ENCODE assay signal across 14 cellular contexts in the genomic region with DNA sequence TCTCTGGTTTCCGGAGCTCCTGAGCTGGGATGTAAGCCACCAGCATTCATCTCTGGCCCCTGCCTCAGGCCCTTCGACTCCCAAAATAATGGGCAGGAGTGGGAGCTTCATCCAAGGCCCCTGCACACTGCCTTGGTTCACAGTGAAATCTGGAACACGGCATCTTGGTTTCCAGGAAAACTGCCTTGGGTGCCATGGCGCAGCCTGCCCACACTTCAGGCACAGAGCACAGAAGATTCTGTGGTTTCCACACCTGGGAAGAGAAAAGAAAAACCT. TPM values are rescaled to one million over a fixed set of nuclear protein-coding genes. Genes with fewer than 3 reads are reported as not detected.
A peak's percentile ranks its signal among the peaks of the same experiment; 100 is the strongest.
DNase-seq lines count a peak whose midpoint lies in the region; ATAC-seq and TF ChIP-seq lines count a peak whose summit lies in the region.
"Had no signal": no experiment of that assay in that cellular context is flagged by ENCODE, and none has a peak within 500 bp of the region (broad histone marks: within the 10 kb centered on the region; RNA-seq: fewer than 3 reads in every experiment).

No MANE protein-coding gene starts in this region.

- CTCF ChIA-PET in activated CD8-positive, alpha-beta T cell treated with anti-CD3 and anti-CD28 coated beads, Interleukin-2, amount 10 ng/mL, durations not matched to agents 7 days and 5 days (lab: Charles Lee), result no interaction called here

- TF ChIP-seq POLR2A in spleen (IDR thresholded peaks at IDR 0.05), result no peak

- intact Hi-C loops in Right ventricle myocardium superior (cut with DNase I) (no loop called here), left ventricle myocardium inferior (cut with micrococcal nuclease) (no loop called here), spleen (cut with DNase I; ENCODE audit: low total_unique reads) (no loop called here)
- intact Hi-C loops in activated T-helper 2 cell treated with anti-CD3 and anti-CD28 coated beads, Interferon-gamma antibody, Interleukin-2, Interleukin-4, amounts not matched to agents 10 μg/mL and 5 μg/mL and 100 μg/mL, durations not matched to agents 14 hours and 24 hours and 36 hours (cut with micrococcal nuclease), result no loop called here

- H3K27ac ChIP-seq in left ventricle myocardium inferior (replicated peaks) (no peak overlapping the region), spleen (no peak overlapping the region)

- TF ChIP-seq CTCF in left ventricle myocardium inferior (IDR thresholded peaks at IDR 0.05; ENCODE audit: borderline replicate concordance) (no peak), mesothelial cell of epicardium (IDR thresholded peaks at IDR 0.05; ENCODE audit: unreplicated experiment) (no peak), spleen (IDR thresholded peaks at IDR 0.05 in 8 of 11, conservative IDR thresholded peaks at IDR 0.05 in 3 of 11) (no peak)

- peaks cover 4% of the 10 kb centered on the region for H3K9me3 Mint-ChIP-seq in mesothelial cell of epicardium
- no peaks in the 10 kb centered on the region for H3K9me3 Mint-ChIP-seq in activated CD8-positive, alpha-beta T cell treated with anti-CD3 and anti-CD28 coated beads, Interleukin-2, amount 10 ng/mL, durations not matched to agents 7 days and 5 days (ENCODE audit: insufficient read depth)
- H3K9me3 Mint-ChIP-seq in activated T-helper 2 cell treated with anti-CD3 and anti-CD28 coated beads, Interferon-gamma antibody, Interleukin-2, Interleukin-4, amounts not matched to agents 10 μg/mL and 5 μg/mL and 100 μg/mL, durations not matched to agents 14 hours and 24 hours and 36 hours, result no peaks in the 10 kb centered on the region

- ATAC-seq in Right ventricle myocardium superior (ENCODE audit: poor library complexity) (no peak), T-helper 17 cell (no peak)
- no peak for ATAC-seq in activated CD8-positive, alpha-beta T cell treated with anti-CD3 and anti-CD28 coated beads, Interleukin-2, amount 10 ng/mL, durations not matched to agents 7 days and 5 days

- H3K4me1 ChIP-seq in left ventricle myocardium inferior (peaks cover 20% of the 10 kb centered on the region), spleen (peaks cover 0 to 4% (median 0%) of the 10 kb centered on the region in 6 donors)
- H3K4me1 ChIP-seq: HAP-1 had no signal

- H3K27ac Mint-ChIP-seq in T-helper 17 cell (no peak overlapping the region), mesothelial cell of epicardium (peak overlapping the region; percentile 16)
- H3K27ac Mint-ChIP-seq in activated CD8-positive, alpha-beta T cell treated with anti-CD3 and anti-CD28 coated beads, Interleukin-2, amount 10 ng/mL, durations not matched to agents 7 days and 5 days, result no peak overlapping the region
- H3K27ac Mint-ChIP-seq in activated T-helper 2 cell treated with anti-CD3 and anti-CD28 coated beads, Interferon-gamma antibody, Interleukin-2, Interleukin-4, amounts not matched to agents 10 μg/mL and 5 μg/mL and 100 μg/mL, durations not matched to agents 14 hours and 24 hours and 36 hours, result no peak overlapping the region
- H3K27ac Mint-ChIP-seq: CD14-positive monocyte had no signal

- H3K27me3 Mint-ChIP-seq in T-helper 17 cell, result peaks cover 29% of the 10 kb centered on the region
- no peaks in the 10 kb centered on the region for H3K27me3 Mint-ChIP-seq in mesothelial cell of epicardium (ENCODE audit: low read depth)
- H3K27me3 Mint-ChIP-seq in activated CD8-positive, alpha-beta T cell treated with anti-CD3 and anti-CD28 coated beads, Interleukin-2, amount 10 ng/mL, durations not matched to agents 7 days and 5 days (ENCODE audit: low read depth), result peaks cover 7% of the 10 kb centered on the region
- no peaks in the 10 kb centered on the region for H3K27me3 Mint-ChIP-seq in activated T-helper 2 cell treated with anti-CD3 and anti-CD28 coated beads, Interferon-gamma antibody, Interleukin-2, Interleukin-4, amounts not matched to agents 10 μg/mL and 5 μg/mL and 100 μg/mL, durations not matched to agents 14 hours and 24 hours and 36 hours (ENCODE audit: low read depth)

- POLR2A ChIA-PET in activated CD8-positive, alpha-beta T cell treated with anti-CD3 and anti-CD28 coated beads, Interleukin-2, amount 10 ng/mL, durations not matched to agents 7 days and 5 days (lab: Charles Lee), result no interaction called here

- H3K4me3 Mint-ChIP-seq in T-helper 17 cell, result peak overlapping the region; percentile 25
- no peak overlapping the region for H3K4me3 Mint-ChIP-seq in mesothelial cell of epicardium
- no peak overlapping the region for H3K4me3 Mint-ChIP-seq in activated CD8-positive, alpha-beta T cell treated with anti-CD3 and anti-CD28 coated beads, Interleukin-2, amount 10 ng/mL, durations not matched to agents 7 days and 5 days
- no peak overlapping the region for H3K4me3 Mint-ChIP-seq in activated T-helper 2 cell treated with anti-CD3 and anti-CD28 coated beads, Interferon-gamma antibody, Interleukin-2, Interleukin-4, amounts not matched to agents 10 μg/mL and 5 μg/mL and 100 μg/mL, durations not matched to agents 14 hours and 24 hours and 36 hours (ENCODE audit: low read depth)
- H3K4me3 Mint-ChIP-seq: CD14-positive monocyte had no signal

- H3K36me3 Mint-ChIP-seq in T-helper 17 cell (ENCODE audit: low read depth) (peaks cover 4% of the 10 kb centered on the region), mesothelial cell of epicardium (no peaks in the 10 kb centered on the region)
- H3K36me3 Mint-ChIP-seq in activated CD8-positive, alpha-beta T cell treated with anti-CD3 and anti-CD28 coated beads, Interleukin-2, amount 10 ng/mL, durations not matched to agents 7 days and 5 days (ENCODE audit: low read depth), result no peaks in the 10 kb centered on the region
- no peaks in the 10 kb centered on the region for H3K36me3 Mint-ChIP-seq in activated T-helper 2 cell treated with anti-CD3 and anti-CD28 coated beads, Interferon-gamma antibody, Interleukin-2, Interleukin-4, amounts not matched to agents 10 μg/mL and 5 μg/mL and 100 μg/mL, durations not matched to agents 14 hours and 24 hours and 36 hours (ENCODE audit: low read depth)
- H3K36me3 Mint-ChIP-seq: CD14-positive monocyte had no signal

- H3K9me3 ChIP-seq in left ventricle myocardium inferior (replicated peaks), result no peaks in the 10 kb centered on the region
- H3K9me3 ChIP-seq in T-helper 17 cell (ENCODE audit: control insufficient read depth, low read length, poor library complexity, severe bottlenecking), result no peaks in the 10 kb centered on the region
- H3K9me3 ChIP-seq in spleen, result no peaks in the 10 kb centered on the region
- H3K9me3 ChIP-seq: HAP-1 had no signal

- 66 to 89% (median 86%) methylated on average over 4 of the region's 4 CpGs for WGBS in spleen, 5 donors

- H3K36me3 ChIP-seq in left ventricle myocardium inferior, result no peaks in the 10 kb centered on the region
- no peaks in the 10 kb centered on the region for H3K36me3 ChIP-seq in spleen
- H3K36me3 ChIP-seq: HAP-1 had no signal

- H3K4me3 ChIP-seq in left ventricle myocardium inferior, result no peak overlapping the region
- no peak overlapping the region for H3K4me3 ChIP-seq in spleen
- H3K4me3 ChIP-seq: HAP-1 had no signal

- H3K27me3 ChIP-seq in left ventricle myocardium inferior (ENCODE audit: low read depth), result no peaks in the 10 kb centered on the region
- H3K27me3 ChIP-seq in spleen (replicated peaks in 1 of 7), result peaks cover 0 to 31% (median 0%) of the 10 kb centered on the region in 7 donors

- H3K4me1 Mint-ChIP-seq in T-helper 17 cell (peaks cover 6% of the 10 kb centered on the region), mesothelial cell of epicardium (peaks cover 32% of the 10 kb centered on the region)
- H3K4me1 Mint-ChIP-seq in activated CD8-positive, alpha-beta T cell treated with anti-CD3 and anti-CD28 coated beads, Interleukin-2, amount 10 ng/mL, durations not matched to agents 7 days and 5 days (ENCODE audit: low read depth), result no peaks in the 10 kb centered on the region
- no peaks in the 10 kb centered on the region for H3K4me1 Mint-ChIP-seq in activated T-helper 2 cell treated with anti-CD3 and anti-CD28 coated beads, Interferon-gamma antibody, Interleukin-2, Interleukin-4, amounts not matched to agents 10 μg/mL and 5 μg/mL and 100 μg/mL, durations not matched to agents 14 hours and 24 hours and 36 hours (ENCODE audit: low read depth)
- H3K4me1 Mint-ChIP-seq: CD14-positive monocyte had no signal

- DNase-seq in Right ventricle myocardium superior (peak; percentile 10), left ventricle myocardium inferior (no peak), T-helper 17 cell (no peak), mesothelial cell of epicardium (ENCODE audit: low spot score in 2 of 2, unreplicated experiment in 2 of 2) (no peak), spleen (peak; percentile 11), NCI-H1105 treated with DMSO at 0.1 percent for 48 hours (lab: John Stamatoyannopoulos, UW) (no peak)
- no peak for DNase-seq in activated CD8-positive, alpha-beta T cell treated with anti-CD3 and anti-CD28 coated beads, Interleukin-2, amount 10 ng/mL, durations not matched to agents 7 days and 5 days
- no peak for DNase-seq in activated T-helper 2 cell treated with anti-CD3 and anti-CD28 coated beads, Interferon-gamma antibody, Interleukin-2, Interleukin-4, amounts not matched to agents 10 μg/mL and 5 μg/mL and 100 μg/mL, durations not matched to agents 14 hours and 24 hours and 36 hours (ENCODE audit: low spot score)
- DNase-seq: 8988T, DMS53, Kasumi-1, NCI-H2029 had no signal

RNA-seq across cellular contexts. Expression of a gene that starts 48.8 kb away (rescaled TPM):
- total RNA-seq in Right ventricle myocardium superior (15.3 TPM), left ventricle myocardium inferior (20.9 TPM), T-helper 17 cell (10 to 100 TPM; 48.5 to 66.4 TPM), mesothelial cell of epicardium (62.5 to 64.7 TPM (median 63.4 TPM) in 3 replicates), spleen (10 to 100 TPM; 24.1 to 37.0 (median 28.8) TPM)
- polyA plus RNA-seq in spleen, result 10 to 100 TPM; 10.5 to 23.2 (median 19.3) TPM
- 10 to 100 TPM; 13.6 to 16.0 TPM for total RNA-seq in activated CD8-positive, alpha-beta T cell treated with anti-CD3 and anti-CD28 coated beads, Interleukin-2, amount 10 ng/mL, durations not matched to agents 7 days and 5 days
- total RNA-seq in activated T-helper 2 cell treated with anti-CD3 and anti-CD28 coated beads, Interferon-gamma antibody, Interleukin-2, Interleukin-4, amounts not matched to agents 10 μg/mL and 5 μg/mL and 100 μg/mL, durations not matched to agents 14 hours and 24 hours and 36 hours, result 14.1 and 16.1 TPM in 2 replicates

Comparison
In these comparisons a context has a peak if more than half of its experiments do, and no peak if none do; other contexts are left out.
1. DNase-seq: peak in Right ventricle myocardium superior (single experiment) and spleen (single experiment); none in left ventricle myocardium inferior (single experiment), T-helper 17 cell (0 of 3), mesothelial cell of epicardium (0 of 2), activated CD8-positive, alpha-beta T cell treated with anti-CD3 and anti-CD28 coated beads, Interleukin-2, amount 10 ng/mL, durations not matched to agents 7 days and 5 days (single experiment), activated T-helper 2 cell treated with anti-CD3 and anti-CD28 coated beads, Interferon-gamma antibody, Interleukin-2, Interleukin-4, amounts not matched to agents 10 μg/mL and 5 μg/mL and 100 μg/mL, durations not matched to agents 14 hours and 24 hours and 36 hours (single experiment) and NCI-H1105 treated with DMSO at 0.1 percent for 48 hours (single experiment).